Comparison of ENCODE assay signal across 17 cellular contexts in the genomic region with DNA sequence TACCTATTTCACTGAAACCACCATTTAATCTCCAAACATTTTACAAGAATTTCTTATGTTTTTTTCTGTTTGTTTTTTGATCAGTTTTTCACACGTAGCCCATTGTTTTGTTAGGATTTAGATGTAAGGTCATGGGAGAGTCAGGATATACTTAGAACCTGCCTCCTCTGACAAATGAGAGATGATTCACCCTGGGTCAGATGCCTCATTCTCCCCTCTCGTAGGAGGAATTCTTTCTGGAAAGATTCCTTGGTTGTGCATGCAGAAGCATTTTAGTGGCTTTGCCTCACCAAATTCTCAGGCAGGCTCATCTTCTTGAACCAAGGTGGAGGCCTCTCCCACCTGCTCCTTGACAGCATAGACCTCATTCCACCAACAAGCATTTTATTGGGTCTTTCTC.
DNase-seq lines count a peak whose midpoint lies in the region; ATAC-seq, FAIRE-seq and TF ChIP-seq lines count a peak whose summit lies in the region.
"Had no signal": no experiment of that assay in that cellular context is flagged by ENCODE, and none has a peak within 500 bp of the region (broad histone marks: within the 10 kb centered on the region; RNA-seq: fewer than 3 reads in every experiment).

No MANE protein-coding gene starts in this region.

- H3K9me3 Mint-ChIP-seq in HFFc6, result no peaks in the 10 kb centered on the region
- H3K9me3 Mint-ChIP-seq: activated T-helper 17 cell treated with anti-CD3 and anti-CD28 coated beads, Interleukin-2, amount 50 U/mL, for 72 hours had no signal

- no peaks in the 10 kb centered on the region for H3K9me3 ChIP-seq in Peyer's patch
- H3K9me3 ChIP-seq: Caco-2, testis had no signal

- H3K27me3 ChIP-seq in Peyer's patch, result no peaks in the 10 kb centered on the region
- H3K27me3 ChIP-seq: cardiac muscle cell, testis had no signal

- peaks cover 29% of the 10 kb centered on the region for H3K4me1 Mint-ChIP-seq in HFFc6 (ENCODE audit: low read depth)
- H3K4me1 Mint-ChIP-seq: activated T-helper 17 cell treated with anti-CD3 and anti-CD28 coated beads, Interleukin-2, amount 50 U/mL, for 72 hours had no signal

- H3K36me3 ChIP-seq in Peyer's patch, result no peaks in the 10 kb centered on the region
- H3K36me3 ChIP-seq: cardiac muscle cell had no signal

- no peaks in the 10 kb centered on the region for H3K4me1 ChIP-seq in Peyer's patch
- H3K4me1 ChIP-seq: Caco-2, testis had no signal

- peak overlapping the region; percentile 80 for H3K27ac Mint-ChIP-seq in HFFc6
- H3K27ac Mint-ChIP-seq: activated T-helper 17 cell treated with anti-CD3 and anti-CD28 coated beads, Interleukin-2, amount 50 U/mL, for 72 hours had no signal

- no peak for TF ChIP-seq POLR2A in Peyer's patch (IDR thresholded peaks at IDR 0.05)

- no peak overlapping the region for H3K27ac ChIP-seq in Peyer's patch
- H3K27ac ChIP-seq: cardiac muscle cell, testis had no signal

- FAIRE-seq in urothelium cell line (lab: Jason Lieb, UNC), result no peak

- ATAC-seq in HG02938 (IDR thresholded peaks at IDR 0.05; ENCODE audit: unreplicated experiment), result no peak
- ATAC-seq: activated T-helper 17 cell treated with anti-CD3 and anti-CD28 coated beads, Interleukin-2, amount 50 U/mL, for 72 hours had no signal

- no peaks in the 10 kb centered on the region; the same call in 1 of the 2 replicates for H3K27me3 Mint-ChIP-seq in HFFc6 (ENCODE audit: insufficient read depth)
- H3K27me3 Mint-ChIP-seq: activated T-helper 17 cell treated with anti-CD3 and anti-CD28 coated beads, Interleukin-2, amount 50 U/mL, for 72 hours had no signal

- DNase-seq in HFFc6 (peak; percentile 72), amniotic stem cell (lab: John Stamatoyannopoulos, UW) (peak; percentile 70), fibroblast of villous mesenchyme (ENCODE audit: low read depth) (peak; percentile 56), urothelium cell line (ENCODE audit: low spot score) (peak; percentile 46), SIG-M5 (lab: John Stamatoyannopoulos, UW) (no peak), Peyer's patch (no peak)
- DNase-seq: activated CD4-positive, alpha-beta T cell treated with anti-CD3 and anti-CD28 coated beads, Interleukin-2, amount 50 U/mL, for 48 hours; Caco-2; MM.1S; NCI-H2081 treated with DMSO at 0.1 percent for 48 hours; occipital lobe; SHP77; T1000; testis had no signal

- TF ChIP-seq CTCF in HFFc6 (IDR thresholded peaks at IDR 0.05), result no peak
- no peak for TF ChIP-seq CTCF in fibroblast of villous mesenchyme (IDR thresholded peaks at IDR 0.05; ENCODE audit: insufficient read depth, low read depth, low read length)
- TF ChIP-seq CTCF in Peyer's patch (IDR thresholded peaks at IDR 0.05), result no peak

- H3K36me3 Mint-ChIP-seq in HFFc6 (ENCODE audit: low read depth), result peaks cover 5% of the 10 kb centered on the region

- no peak overlapping the region for H3K4me3 ChIP-seq in fibroblast of villous mesenchyme (ENCODE audit: low read depth, low read length)
- H3K4me3 ChIP-seq in Peyer's patch, result no peak overlapping the region
- H3K4me3 ChIP-seq: cardiac muscle cell, testis had no signal

- H3K4me3 Mint-ChIP-seq in HFFc6, result no peak overlapping the region; the same call in 1 of the 2 replicates
- H3K4me3 Mint-ChIP-seq: activated T-helper 17 cell treated with anti-CD3 and anti-CD28 coated beads, Interleukin-2, amount 50 U/mL, for 72 hours had no signal

Comparison
In these comparisons a context has a peak if more than half of its experiments do, and no peak if none do; other contexts are left out.
1. DNase-seq: peak in HFFc6 (single experiment), amniotic stem cell (single experiment), fibroblast of villous mesenchyme (single experiment) and urothelium cell line (single experiment); none in SIG-M5 (single experiment) and Peyer's patch (0 of 3).